ENCODE assay signal across 11 cellular contexts in the genomic region with DNA sequence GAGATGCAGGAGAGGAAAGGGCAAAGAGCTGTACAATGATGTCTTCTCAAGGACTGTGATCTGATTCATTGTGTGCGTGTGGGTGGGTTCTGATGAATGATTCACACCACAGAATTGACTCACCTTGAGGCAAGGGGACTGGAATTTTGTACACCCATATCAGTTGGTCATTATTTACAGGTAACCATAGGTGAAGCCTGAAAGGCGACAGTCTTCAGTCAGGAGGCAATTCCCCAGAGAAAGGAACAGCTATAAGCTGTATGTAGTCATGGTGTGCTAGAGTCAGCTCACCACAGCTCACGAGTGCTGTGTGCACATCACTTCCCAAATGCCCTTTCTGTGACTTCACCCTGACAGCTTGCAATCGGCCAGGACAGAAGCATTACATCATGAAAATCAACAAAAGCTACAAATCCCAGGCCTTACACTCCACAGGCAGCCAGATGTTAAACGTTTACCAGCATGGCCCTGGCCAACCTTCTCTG.
DNase-seq lines count a peak whose midpoint lies in the region; ATAC-seq and TF ChIP-seq lines count a peak whose summit lies in the region.
"Had no signal": no experiment of that assay in that cellular context is flagged by ENCODE, and none has a peak within 500 bp of the region (broad histone marks: within the 10 kb centered on the region; RNA-seq: fewer than 3 reads in every experiment).

No MANE protein-coding gene starts in this region.

- peak; percentile 53 for DNase-seq in EH (ENCODE audit: low read depth)
- DNase-seq in activated T-helper 9 cell treated with anti-CD3 and anti-CD28 coated beads, Interleukin-2, amount 50 U/mL, for 16 hours (ENCODE audit: low read depth) = peak; percentile 24
- peak; percentile 85 for DNase-seq in non-pigmented ciliary epithelial cell (ENCODE audit: low read depth)
- no peak for DNase-seq in Ammon's horn (ENCODE audit: low spot score)
- DNase-seq in endodermal cell = no peak
- DNase-seq in tibial artery = no peak
- DNase-seq: colonic mucosa, uterus had no signal

- intact Hi-C loops in tibial artery (cut with DNase I; ENCODE audit: low total_unique reads) = no loop called here

- no peak overlapping the region for H3K4me3 Mint-ChIP-seq in endodermal cell
- H3K4me3 Mint-ChIP-seq: naive thymus-derived CD4-positive, alpha-beta T cell had no signal

- ATAC-seq in HG03342 (IDR thresholded peaks at IDR 0.05; ENCODE audit: unreplicated experiment) = peak; percentile 77
- ATAC-seq in HG02763 (IDR thresholded peaks at IDR 0.05; ENCODE audit: unreplicated experiment) = no peak
- ATAC-seq: naive thymus-derived CD4-positive, alpha-beta T cell had no signal

- H3K9me3 Mint-ChIP-seq in endodermal cell = peaks cover 3% of the 10 kb centered on the region

- H3K9me3 ChIP-seq in endodermal cell (ENCODE audit: control insufficient read depth, low read length) = no peaks in the 10 kb centered on the region
- H3K9me3 ChIP-seq in tibial artery = no peaks in the 10 kb centered on the region
- H3K9me3 ChIP-seq: colonic mucosa, uterus had no signal

- H3K27ac ChIP-seq in endodermal cell (ENCODE audit: low read depth, low read length) (no peak overlapping the region), tibial artery (no peak overlapping the region)
- H3K27ac ChIP-seq: colonic mucosa, uterus had no signal

- H3K4me1 Mint-ChIP-seq in endodermal cell = peaks cover 2% of the 10 kb centered on the region

- WGBS in endodermal cell (ENCODE audit: insufficient coverage in 1 of 2, insufficient read length in 1 of 2), 2 experiments = 88 to 100% methylated on average over 1 to 5 of the region's 5 CpGs

- no peaks in the 10 kb centered on the region for H3K27me3 Mint-ChIP-seq in endodermal cell (ENCODE audit: insufficient read depth)

- TF ChIP-seq CTCF in endodermal cell (conservative IDR thresholded peaks at IDR 0.05) (no peak), tibial artery (IDR thresholded peaks at IDR 0.05) (no peak)

- no peak overlapping the region for H3K9ac ChIP-seq in endodermal cell (ENCODE audit: extremely low read depth, low read length, poor library complexity, severe bottlenecking)

- H3K4me1 ChIP-seq in endodermal cell (ENCODE audit: control insufficient read depth, insufficient read depth, low read length) (no peaks in the 10 kb centered on the region), tibial artery (peaks cover 0 to 12% (median 3%) of the 10 kb centered on the region in 4 donors)
- H3K4me1 ChIP-seq: colonic mucosa, uterus had no signal

- H3K36me3 ChIP-seq in endodermal cell (ENCODE audit: control insufficient read depth, insufficient read depth, low read length) (no peaks in the 10 kb centered on the region), tibial artery (no peaks in the 10 kb centered on the region)
- H3K36me3 ChIP-seq: colonic mucosa, uterus had no signal

- no peaks in the 10 kb centered on the region for H3K27me3 ChIP-seq in endodermal cell (ENCODE audit: control insufficient read depth, insufficient read depth, low read length, poor library complexity, severe bottlenecking)
- H3K27me3 ChIP-seq in tibial artery = no peaks in the 10 kb centered on the region
- H3K27me3 ChIP-seq: colonic mucosa, uterus had no signal

- no peak overlapping the region for H3K27ac Mint-ChIP-seq in endodermal cell
- H3K27ac Mint-ChIP-seq: naive thymus-derived CD4-positive, alpha-beta T cell had no signal

- peaks cover 2% of the 10 kb centered on the region for H3K36me3 Mint-ChIP-seq in endodermal cell (ENCODE audit: low read depth)

- H3K4me3 ChIP-seq in endodermal cell (ENCODE audit: low read length) = no peak overlapping the region
- H3K4me3 ChIP-seq in tibial artery = no peak overlapping the region
- H3K4me3 ChIP-seq: colonic mucosa, uterus had no signal

Comparison
In these comparisons a context has a peak if more than half of its experiments do, and no peak if none do; other contexts are left out.
1. DNase-seq: peak in EH (single experiment), activated T-helper 9 cell treated with anti-CD3 and anti-CD28 coated beads, Interleukin-2, amount 50 U/mL, for 16 hours (single experiment) and non-pigmented ciliary epithelial cell (single experiment); none in Ammon's horn (single experiment), endodermal cell (single experiment) and tibial artery (0 of 2).